Comparison of ENCODE assay signal across 32 cellular contexts in genomic region chr18:35432565-35433001, GRCh38. TPM values are rescaled to one million over a fixed set of nuclear protein-coding genes. Genes with fewer than 3 reads are reported as not detected.
DNase-seq lines count a peak whose midpoint lies in the region; ATAC-seq, FAIRE-seq and TF ChIP-seq lines count a peak whose summit lies in the region.
"Had no signal": no experiment of that assay in that cellular context is flagged by ENCODE, and none has a peak within 500 bp of the region (broad histone marks: within the 10 kb centered on the region; RNA-seq: fewer than 3 reads in every experiment).

No MANE protein-coding gene starts in this region.

- DNase-seq in heart right ventricle, result no peak
- no peak for DNase-seq in right atrium auricular region (ENCODE audit: low spot score)
- DNase-seq in astrocyte of the hippocampus (ENCODE audit: low read depth, low spot score), result peak; percentile 18
- peak; percentile 57 for DNase-seq in foreskin melanocyte
- no peak for DNase-seq in CD4-positive, alpha-beta memory T cell
- DNase-seq in GM12892 (ENCODE audit: insufficient read length), result no peak
- DNase-seq in pons (ENCODE audit: low spot score), result no peak
- DNase-seq: ACHN; activated CD4-positive, alpha-beta T cell treated with anti-CD3 and anti-CD28 coated beads for 4 hours; activated CD8-positive, alpha-beta memory T cell treated with anti-CD3 and anti-CD28 coated beads for 24 hours; activated gamma-delta T cell treated with Interleukin-2 at 50 U/mL for 16 hours; activated T-cell treated with anti-CD3 and anti-CD28 coated beads, Interleukin-2, amount 50 U/mL, for 1 hour; adrenal gland; CD4-positive, CD25-positive, alpha-beta regulatory T cell; DMS 273 treated with DMSO at 0.1 percent for 48 hours; heart left ventricle; left colon; midbrain; NCI-H1436; NCI-H510A; ovary; SK-N-SH; stimulated activated CD4-positive, alpha-beta T cell treated with anti-CD3 and anti-CD28 coated beads, Interleukin-12 subunit alpha, Interleukin-12 subunit beta, amount 100 ng/mL, for 4 hours; stimulated activated CD4-positive, alpha-beta T cell treated with anti-CD3 and anti-CD28 coated beads, Interleukin-4, amount 100 ng/mL, for 24 hours; stimulated activated naive B cell treated with anti-CD40 and anti-IgM and Interleukin-4, amounts not matched to agents 10 μg/mL and 1 μg/mL and 100 μg/mL, for 72 hours; T-helper 17 cell; testis had no signal

- H3K4me1 ChIP-seq in heart right ventricle, result peaks cover 0 to 10% (median 0%) of the 10 kb centered on the region in 9 donors
- no peaks in the 10 kb centered on the region for H3K4me1 ChIP-seq in right atrium auricular region
- H3K4me1 ChIP-seq in CD4-positive, alpha-beta memory T cell (ENCODE audit: insufficient read depth, low read length), result no peaks in the 10 kb centered on the region
- H3K4me1 ChIP-seq: adrenal gland, testis had no signal

- no peak for TF ChIP-seq POLR2A in GM12892 (IDR thresholded peaks at IDR 0.05; ENCODE audit: low read depth, low read length)

- H3K4me3 Mint-ChIP-seq in CD4-positive, alpha-beta memory T cell, result no peak overlapping the region
- H3K4me3 Mint-ChIP-seq: CD4-positive, CD25-positive, alpha-beta regulatory T cell; dendritic cell treated with granulocyte-macrophage colony-stimulating factor and Interleukin-4, amounts not matched to agents 40 ng/mL and 50 ng/mL, for 4 days; natural killer cell treated with Interleukin-12 subunit alpha and Interleukin-12 subunit beta and Interleukin-15 and Interleukin-18, amount 100 ng/mL, for 72 hours; stimulated activated naive B cell treated with anti-CD40 and anti-IgM and Interleukin-4, amounts not matched to agents 10 μg/mL and 1 μg/mL and 100 μg/mL, for 72 hours; T-helper 17 cell had no signal

- no peaks in the 10 kb centered on the region for H3K4me1 Mint-ChIP-seq in CD4-positive, alpha-beta memory T cell
- H3K4me1 Mint-ChIP-seq: CD4-positive, CD25-positive, alpha-beta regulatory T cell; T-helper 17 cell had no signal

- H3K9me3 Mint-ChIP-seq in CD4-positive, alpha-beta memory T cell, result peaks cover 7 to 28% (median 12%) of the 10 kb centered on the region in 8 donors

- FAIRE-seq in GM12892 (lab: Jason Lieb, UNC), result no peak
- FAIRE-seq: RCC 7860, urothelium cell line had no signal

- H3K36me3 ChIP-seq in heart right ventricle, result no peaks in the 10 kb centered on the region
- H3K36me3 ChIP-seq in right atrium auricular region, result no peaks in the 10 kb centered on the region
- no peaks in the 10 kb centered on the region for H3K36me3 ChIP-seq in CD4-positive, alpha-beta memory T cell (ENCODE audit: insufficient read depth, low read length)
- H3K36me3 ChIP-seq: adrenal gland, heart left ventricle, ovary had no signal

- no peak overlapping the region for H3K27ac Mint-ChIP-seq in CD4-positive, alpha-beta memory T cell
- H3K27ac Mint-ChIP-seq: CD4-positive, CD25-positive, alpha-beta regulatory T cell; dendritic cell treated with granulocyte-macrophage colony-stimulating factor and Interleukin-4, amounts not matched to agents 40 ng/mL and 50 ng/mL, for 4 days; natural killer cell treated with Interleukin-12 subunit alpha and Interleukin-12 subunit beta and Interleukin-15 and Interleukin-18, amount 100 ng/mL, for 72 hours; stimulated activated naive B cell treated with anti-CD40 and anti-IgM and Interleukin-4, amounts not matched to agents 10 μg/mL and 1 μg/mL and 100 μg/mL, for 72 hours; T-helper 17 cell had no signal

- no peak overlapping the region for H3K4me3 ChIP-seq in heart right ventricle
- no peak overlapping the region for H3K4me3 ChIP-seq in right atrium auricular region
- no peak overlapping the region for H3K4me3 ChIP-seq in CD4-positive, alpha-beta memory T cell (ENCODE audit: low read length in 2 of 2)
- H3K4me3 ChIP-seq: adrenal gland, heart left ventricle, ovary, testis had no signal

- TF ChIP-seq CTCF in heart right ventricle (IDR thresholded peaks at IDR 0.05) (no peak), right atrium auricular region (IDR thresholded peaks at IDR 0.05) (no peak)

- H3K27me3 ChIP-seq in heart right ventricle (no peaks in the 10 kb centered on the region), right atrium auricular region (no peaks in the 10 kb centered on the region)
- no peaks in the 10 kb centered on the region for H3K27me3 ChIP-seq in CD4-positive, alpha-beta memory T cell (ENCODE audit: insufficient read depth, low read length)
- H3K27me3 ChIP-seq: adrenal gland, heart left ventricle, ovary, testis had no signal

- intact Hi-C loops in heart right ventricle (cut with DNase I), result no loop called here
- intact Hi-C loops in CD4-positive, alpha-beta memory T cell (cut with micrococcal nuclease), result no loop called here

- H3K36me3 Mint-ChIP-seq in CD4-positive, alpha-beta memory T cell, result no peaks in the 10 kb centered on the region
- H3K36me3 Mint-ChIP-seq: CD4-positive, CD25-positive, alpha-beta regulatory T cell had no signal

- H3K9me3 ChIP-seq in heart right ventricle, result peaks cover 0 to 19% (median 4%) of the 10 kb centered on the region in 11 donors
- H3K9me3 ChIP-seq in right atrium auricular region, result peaks cover 0 to 10% of the 10 kb centered on the region in 2 donors
- H3K9me3 ChIP-seq in CD4-positive, alpha-beta memory T cell (ENCODE audit: control insufficient read depth in 1 of 2, low read length in 2 of 2), result no peaks in the 10 kb centered on the region
- H3K9me3 ChIP-seq: ovary, testis had no signal

- WGBS in heart right ventricle, 2 donors, result 24 to 29% methylated on average over 1 of the region's 1 CpG

- ATAC-seq in heart right ventricle (peak in 6 of 8 donors; percentile 37 to 66 (median 54)), HG03097 (IDR thresholded peaks at IDR 0.05; ENCODE audit: low FRiP score, unreplicated experiment) (no peak)
- ATAC-seq: left colon; natural killer cell treated with Interleukin-12 subunit alpha and Interleukin-12 subunit beta and Interleukin-15 and Interleukin-18, amount 100 ng/mL, for 72 hours; stimulated activated naive B cell treated with anti-CD40 and anti-IgM and Interleukin-4, amounts not matched to agents 10 μg/mL and 1 μg/mL and 100 μg/mL, for 72 hours; T-helper 17 cell had no signal

- POLR2A ChIA-PET in CD4-positive, alpha-beta memory T cell (lab: Charles Lee; ENCODE audit: partially characterized antibody), result no interaction called here

- H3K27ac ChIP-seq in heart right ventricle (peak overlapping the region in 2 of 10 donors; percentile 21 to 28), right atrium auricular region (no peak overlapping the region)
- no peak overlapping the region for H3K27ac ChIP-seq in CD4-positive, alpha-beta memory T cell (ENCODE audit: low read depth, low read length)
- H3K27ac ChIP-seq: adrenal gland, ovary, testis had no signal

- H3K27me3 Mint-ChIP-seq in CD4-positive, alpha-beta memory T cell, result peaks cover 0 to 5% of the 10 kb centered on the region in 2 donors
- H3K27me3 Mint-ChIP-seq: stimulated activated naive B cell treated with anti-CD40 and anti-IgM and Interleukin-4, amounts not matched to agents 10 μg/mL and 1 μg/mL and 100 μg/mL, for 72 hours; T-helper 17 cell had no signal

- CTCF ChIA-PET in CD4-positive, alpha-beta memory T cell (lab: Charles Lee; ENCODE audit: partially characterized antibody), result no interaction called here

RNA-seq across cellular contexts. Expression of gene ZNF396, which starts 55.4 kb away (rescaled TPM):
- 1 to 10 TPM in 3 of 10 donors, under 1 TPM in 7; 0.42 to 1.4 (median 0.64) TPM for total RNA-seq in heart right ventricle
- polyA plus RNA-seq in heart right ventricle, result under 1 TPM; 0.52 to 0.73 TPM
- total RNA-seq in right atrium auricular region, result under 1 TPM; 0.30 to 0.94 TPM
- 1 to 10 TPM; 5.5 to 7.3 TPM for total RNA-seq in CD4-positive, alpha-beta memory T cell
- 1 to 10 TPM; 1.1 to 1.5 TPM for polyA plus RNA-seq in CD4-positive, alpha-beta memory T cell
- 0.47 TPM for polyA plus RNA-seq in GM12892 (2012; ENCODE audit: missing spikeins)
- total RNA-seq: CD4-positive, CD25-positive, alpha-beta regulatory T cell had no signal

Comparison
In these comparisons a context has a peak if more than half of its experiments do, and no peak if none do; other contexts are left out.
1. DNase-seq: peak in astrocyte of the hippocampus (single experiment) and foreskin melanocyte (single experiment); none in heart right ventricle (0 of 2), right atrium auricular region (single experiment), CD4-positive, alpha-beta memory T cell (0 of 5), GM12892 (single experiment) and pons (single experiment).